Comparison of ENCODE assay signal across 8 cellular contexts in the genomic region with DNA sequence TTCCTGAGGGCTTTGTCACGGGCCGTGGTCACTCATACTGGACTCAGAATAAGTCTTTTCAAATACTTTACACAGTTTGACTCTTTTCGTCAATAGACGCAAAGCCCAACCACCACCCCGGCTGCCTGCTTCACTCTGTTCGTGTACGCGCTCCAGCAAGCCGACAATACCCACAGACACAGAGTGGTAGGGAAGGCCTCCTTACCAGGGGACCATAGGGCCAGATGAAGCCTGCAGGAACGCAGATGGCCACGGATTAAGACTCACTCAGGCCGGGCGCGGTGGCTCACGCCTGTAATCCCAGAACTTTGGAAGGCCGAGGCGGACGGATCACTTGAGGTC. TPM values are rescaled to one million over a fixed set of nuclear protein-coding genes. Genes with fewer than 3 reads are reported as not detected.
A peak's percentile ranks its signal among the peaks of the same experiment; 100 is the strongest.
DNase-seq lines count a peak whose midpoint lies in the region; ATAC-seq and TF ChIP-seq lines count a peak whose summit lies in the region.

No MANE protein-coding gene starts in this region.

- H3K4me3 ChIP-seq in cardiac muscle cell (peak overlapping the region; percentile 85), iPS-18c (ENCODE audit: insufficient read depth, low read depth, low read length) (peak overlapping the region; percentile 83)

- no peaks in the 10 kb centered on the region for H3K9me3 ChIP-seq in cardiac muscle cell (ENCODE audit: low read depth)
- no peaks in the 10 kb centered on the region for H3K9me3 ChIP-seq in iPS-18c (ENCODE audit: control insufficient read depth, insufficient read depth, low read length)

- ATAC-seq in HG03442 (IDR thresholded peaks at IDR 0.05; ENCODE audit: unreplicated experiment) (no peak), GM18505 (IDR thresholded peaks at IDR 0.05; ENCODE audit: unreplicated experiment) (no peak)

- no peak for TF ChIP-seq CTCF in cardiac muscle cell (IDR thresholded peaks at IDR 0.05; ENCODE audit: low read depth, low read length)

- DNase-seq in cardiac muscle cell (ENCODE audit: low read depth in 1 of 2, low spot score in 1 of 2) (peak; percentile 32 to 37), cardiac septum (ENCODE audit: low spot score) (no peak), M059J (ENCODE audit: low read depth) (peak; percentile 35)
- DNase-seq in stimulated activated CD4-positive, alpha-beta T cell treated with anti-CD3 and anti-CD28 coated beads, Interleukin-2, amount 100 ng/mL, for 24 hours, result peak; percentile 24 to 27

- H3K4me1 ChIP-seq in cardiac muscle cell (ENCODE audit: low read depth), result peaks cover 7% of the 10 kb centered on the region

- no peaks in the 10 kb centered on the region for H3K27me3 ChIP-seq in cardiac muscle cell

- TF ChIP-seq POLR2A in GM18505 (IDR thresholded peaks at IDR 0.05; ENCODE audit: borderline replicate concordance, extremely low read depth, insufficient read depth, insufficient read length), result no peak

- no peaks in the 10 kb centered on the region for H3K36me3 ChIP-seq in cardiac muscle cell

- intact Hi-C loops in cardiac septum (cut with DNase I), result no loop called here

- H3K27ac ChIP-seq in cardiac muscle cell (no peak overlapping the region), angular gyrus (ENCODE audit: low read depth, low read length) (peak overlapping the region; percentile 93)

RNA-seq across cellular contexts. Expression of a gene that starts 29.7 kb away (rescaled TPM):
- total RNA-seq in cardiac muscle cell (0.48 and 0.85 TPM in 2 replicates), cardiac septum (0.16 TPM)
- polyA plus RNA-seq in cardiac muscle cell, result 0.49 and 1.7 TPM in 2 replicates
- total RNA-seq in M059J (2014; rRNA removed; shearing (Covaris generic)), result not detected in 2 replicates

RNA-seq across cellular contexts. Expression of a gene that starts 41.0 kb away (rescaled TPM):
- total RNA-seq in cardiac muscle cell (16.2 and 30.0 TPM in 2 replicates), cardiac septum (18.2 TPM)
- 39.8 and 60.8 TPM in 2 replicates for polyA plus RNA-seq in cardiac muscle cell
- 43.2 and 48.2 TPM in 2 replicates for total RNA-seq in M059J (2014; rRNA removed; shearing (Covaris generic))

RNA-seq across cellular contexts. Expression of a gene that starts 41.2 kb away (rescaled TPM):
- total RNA-seq in cardiac muscle cell (28.3 and 31.5 TPM in 2 replicates), cardiac septum (11.0 TPM)
- polyA plus RNA-seq in cardiac muscle cell, result 21.9 and 40.0 TPM in 2 replicates
- total RNA-seq in M059J (2014; rRNA removed; shearing (Covaris generic)), result 8.5 and 14.7 TPM in 2 replicates
